Comparison of ENCODE assay signal across 9 cellular contexts in the genomic region with DNA sequence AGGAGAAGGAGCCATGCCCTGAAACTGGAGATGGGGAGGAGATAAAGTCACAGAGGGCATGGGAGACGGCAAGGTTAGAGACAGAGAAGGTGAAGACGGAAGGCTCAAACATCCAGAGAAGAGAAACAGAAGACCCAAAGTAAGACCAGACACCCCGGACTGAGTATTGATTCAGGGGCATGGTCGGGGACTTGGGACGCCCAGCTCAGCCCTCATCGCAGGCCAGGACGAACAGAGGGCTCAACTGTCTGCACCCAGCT. TPM values are rescaled to one million over a fixed set of nuclear protein-coding genes. Genes with fewer than 3 reads are reported as not detected.
DNase-seq lines count a peak whose midpoint lies in the region; ATAC-seq and TF ChIP-seq lines count a peak whose summit lies in the region.
"Had no signal": no experiment of that assay in that cellular context is flagged by ENCODE, and none has a peak within 500 bp of the region (broad histone marks: within the 10 kb centered on the region; RNA-seq: fewer than 3 reads in every experiment).

No MANE protein-coding gene starts in this region.

- DNase-seq in GM12864 (ENCODE audit: low read depth), result no peak
- peak; percentile 3 for DNase-seq in SK-MEL-5 (ENCODE audit: low read depth, low spot score)
- DNase-seq in foreskin fibroblast, result no peak
- DNase-seq in gastrocnemius medialis, result no peak
- DNase-seq in NCI-H187 treated with DMSO at 0.1 percent for 48 hours (lab: John Stamatoyannopoulos, UW), result no peak
- no peak for DNase-seq in NCI-H2196 treated with DMSO at 0.1 percent for 48 hours (lab: John Stamatoyannopoulos, UW; ENCODE audit: unreplicated experiment)
- DNase-seq: T1000 had no signal

- no peaks in the 10 kb centered on the region for H3K9me3 ChIP-seq in gastrocnemius medialis

- H3K27me3 ChIP-seq in gastrocnemius medialis, result peaks cover 13 to 31% (median 25%) of the 10 kb centered on the region in 3 donors

- peak overlapping the region in 1 of 4 donors; percentile 23 for H3K27ac ChIP-seq in gastrocnemius medialis

- ATAC-seq in gastrocnemius medialis (no peak), HG02885 (IDR thresholded peaks at IDR 0.05; ENCODE audit: poor library complexity, unreplicated experiment) (no peak), GM19351 (IDR thresholded peaks at IDR 0.05; ENCODE audit: unreplicated experiment) (no peak)

- H3K4me1 ChIP-seq in gastrocnemius medialis, result peaks cover 7 to 20% of the 10 kb centered on the region in 2 donors

- intact Hi-C loops in gastrocnemius medialis (cut with DNase I; ENCODE audit: low total_unique reads), result loop anchor here (2.0 to 10.0 kb wide), 5 partner anchors 108 to 505 kb away; no protein-coding TSS in a partner anchor

- in situ Hi-C loops in SK-MEL-5 (cut with HindIII; ENCODE audit: low pct_unique_long_range_greater_than_20kb, low sequenced_read_pairs), result no loop called here
- in situ Hi-C loops in gastrocnemius medialis (cut with MboI; ENCODE audit: low sequenced_read_pairs in 4 of 4), result loop anchor here in 2 of 4 donors (10.0 to 25.0 kb wide), 4 partner anchors 195 to 607 kb away; no protein-coding TSS in a partner anchor

- no peaks in the 10 kb centered on the region for H3K36me3 ChIP-seq in gastrocnemius medialis

- no peak for TF ChIP-seq POLR2A in gastrocnemius medialis (IDR thresholded peaks at IDR 0.05)

- peak overlapping the region; percentile 66 for H3K4me3 ChIP-seq in GM12864 (ENCODE audit: low read depth, low read length)
- peak overlapping the region; percentile 61 to 84 for H3K4me3 ChIP-seq in foreskin fibroblast (ENCODE audit: low read depth in 1 of 2, low read length in 2 of 2)
- H3K4me3 ChIP-seq in gastrocnemius medialis, result peak overlapping the region; percentile 49 to 69 (median 55)

- TF ChIP-seq CTCF in GM12864 (IDR thresholded peaks at IDR 0.05; ENCODE audit: low read depth, low read length, missing control alignments) (no peak), foreskin fibroblast (IDR thresholded peaks at IDR 0.05; ENCODE audit: low read depth, low read length) (no peak), gastrocnemius medialis (IDR thresholded peaks at IDR 0.05 in 4 of 5, conservative IDR thresholded peaks at IDR 0.05 in 1 of 5) (no peak)

RNA-seq across cellular contexts. Expression of a gene that starts 1.1 kb away (rescaled TPM):
- 21.1 and 23.3 TPM in 2 replicates for total RNA-seq in SK-MEL-5 (2014; rRNA removed; shearing (Covaris generic))
- 29.6 and 40.8 TPM in 2 replicates for polyA plus RNA-seq in SK-MEL-5 (2015; cell fraction: cytosol; rRNA removed)
- polyA plus RNA-seq in SK-MEL-5 (2015; cell fraction: nucleus; rRNA removed), result 10.4 and 12.7 TPM in 2 replicates
- total RNA-seq in gastrocnemius medialis, result 1 to 10 TPM in 3 of 4 donors, under 1 TPM in 1; 0.87 to 7.9 (median 1.4) TPM
